In genomic region chr6:27687154-27688013, GRCh38 we compare ENCODE assay signal across 8 cellular contexts.
DNase-seq lines count a peak whose midpoint lies in the region; ATAC-seq, FAIRE-seq and TF ChIP-seq lines count a peak whose summit lies in the region.

No MANE protein-coding gene starts in this region.

- no peaks in the 10 kb centered on the region for H3K4me1 Mint-ChIP-seq in astrocyte (ENCODE audit: low read depth, unreplicated experiment)

- peak overlapping the region; percentile 97 for H2AFZ ChIP-seq in astrocyte (ENCODE audit: low read depth, low read length)

- peak overlapping the region; percentile 92 for H3K27ac Mint-ChIP-seq in astrocyte (ENCODE audit: unreplicated experiment)

- H3K79me2 ChIP-seq in astrocyte (ENCODE audit: insufficient read depth, low read length), result no peaks in the 10 kb centered on the region

- peak overlapping the region; percentile 28 for H3K27ac ChIP-seq in astrocyte (ENCODE audit: low read depth, low read length)
- no peak overlapping the region for H3K27ac ChIP-seq in iPS DF 6.9 (ENCODE audit: low read length)

- H3K9me3 Mint-ChIP-seq in astrocyte (ENCODE audit: unreplicated experiment), result no peaks in the 10 kb centered on the region

- peak overlapping the region; percentile 91 for H3K4me2 ChIP-seq in astrocyte (ENCODE audit: low read length)

- H3K27me3 Mint-ChIP-seq in astrocyte (ENCODE audit: low read depth, unreplicated experiment), result no peaks in the 10 kb centered on the region

- H3K4me1 ChIP-seq in astrocyte (ENCODE audit: insufficient read depth, low read length) (peaks cover 5% of the 10 kb centered on the region), iPS DF 6.9 (ENCODE audit: control insufficient read depth, insufficient read depth, low read length) (no peaks in the 10 kb centered on the region)

- no peaks in the 10 kb centered on the region for H4K20me1 ChIP-seq in astrocyte (ENCODE audit: insufficient read depth, low read length)

- ATAC-seq in HG02884 (IDR thresholded peaks at IDR 0.05; ENCODE audit: unreplicated experiment), result peak; percentile 62

- H3K36me3 ChIP-seq in astrocyte (ENCODE audit: insufficient read depth, low read length) (no peaks in the 10 kb centered on the region), iPS DF 6.9 (ENCODE audit: control insufficient read depth, insufficient read depth, low read length) (no peaks in the 10 kb centered on the region)

- H3K27me3 ChIP-seq in astrocyte (ENCODE audit: insufficient read depth, low read length) (no peaks in the 10 kb centered on the region), iPS DF 6.9 (ENCODE audit: control insufficient read depth, insufficient read depth, low read length) (no peaks in the 10 kb centered on the region)

- no peaks in the 10 kb centered on the region for H3K36me3 Mint-ChIP-seq in astrocyte (ENCODE audit: low read depth, unreplicated experiment)

- TF ChIP-seq CTCF in astrocyte (IDR thresholded peaks at IDR 0.05; ENCODE audit: insufficient read depth, low read depth, low read length), result peak; percentile 60

- FAIRE-seq in astrocyte (lab: Jason Lieb, UNC), result no peak

- peak overlapping the region; percentile 78 for H3K9ac ChIP-seq in astrocyte (ENCODE audit: low read length)

- H3K9me3 ChIP-seq in astrocyte (ENCODE audit: insufficient read depth, low read depth, low read length) (no peaks in the 10 kb centered on the region), iPS DF 6.9 (ENCODE audit: control insufficient read depth, insufficient read depth, low read length) (no peaks in the 10 kb centered on the region)

- WGBS in iPS DF 6.9 (ENCODE audit: insufficient coverage, insufficient read length), result no CpG with 5 or more reads among the region's 43 CpGs

- H3K4me3 Mint-ChIP-seq in astrocyte (ENCODE audit: unreplicated experiment), result peak overlapping the region; percentile 94

- DNase-seq in NCI-H1436 (lab: John Stamatoyannopoulos, UW), result peak; percentile 66
- no peak for DNase-seq in NCI-H1436 treated with DMSO at 0.1 percent for 48 hours (lab: John Stamatoyannopoulos, UW)
- peak; percentile 79 for DNase-seq in NCI-H146 treated with DMSO at 0.1 percent for 48 hours (lab: John Stamatoyannopoulos, UW; ENCODE audit: unreplicated experiment)
- DNase-seq in T-helper 22 cell (ENCODE audit: low read depth), result peak; percentile 47
- DNase-seq in astrocyte (ENCODE audit: low read depth), result peak; percentile 54
- DNase-seq in iPS DF 6.9 (ENCODE audit: low read depth, low spot score), result no peak
- no peak for DNase-seq in skeletal muscle cell (ENCODE audit: low read depth)

- peak overlapping the region; percentile 82 for H3K4me3 ChIP-seq in astrocyte (ENCODE audit: insufficient read depth, low read depth, low read length)
- peak overlapping the region; percentile 79; the same call in 1 of the 2 replicates for H3K4me3 ChIP-seq in iPS DF 6.9 (ENCODE audit: low read length)
- peak overlapping the region; percentile 66 for H3K4me3 ChIP-seq in skeletal muscle cell (ENCODE audit: low read depth, low read length)

Comparison
In these comparisons a context has a peak if more than half of its experiments do, and no peak if none do; other contexts are left out.
1. DNase-seq: peak in NCI-H1436 (single experiment), NCI-H146 treated with DMSO at 0.1 percent for 48 hours (single experiment), T-helper 22 cell (single experiment) and astrocyte (single experiment); none in NCI-H1436 treated with DMSO at 0.1 percent for 48 hours (single experiment), iPS DF 6.9 (single experiment) and skeletal muscle cell (single experiment).
2. Peak in every context shown above with its lines, with median percentiles within 50 percentile points of each other: H3K4me3 ChIP-seq.